16 cellular contexts compared by ENCODE assay signal in the genomic region with DNA sequence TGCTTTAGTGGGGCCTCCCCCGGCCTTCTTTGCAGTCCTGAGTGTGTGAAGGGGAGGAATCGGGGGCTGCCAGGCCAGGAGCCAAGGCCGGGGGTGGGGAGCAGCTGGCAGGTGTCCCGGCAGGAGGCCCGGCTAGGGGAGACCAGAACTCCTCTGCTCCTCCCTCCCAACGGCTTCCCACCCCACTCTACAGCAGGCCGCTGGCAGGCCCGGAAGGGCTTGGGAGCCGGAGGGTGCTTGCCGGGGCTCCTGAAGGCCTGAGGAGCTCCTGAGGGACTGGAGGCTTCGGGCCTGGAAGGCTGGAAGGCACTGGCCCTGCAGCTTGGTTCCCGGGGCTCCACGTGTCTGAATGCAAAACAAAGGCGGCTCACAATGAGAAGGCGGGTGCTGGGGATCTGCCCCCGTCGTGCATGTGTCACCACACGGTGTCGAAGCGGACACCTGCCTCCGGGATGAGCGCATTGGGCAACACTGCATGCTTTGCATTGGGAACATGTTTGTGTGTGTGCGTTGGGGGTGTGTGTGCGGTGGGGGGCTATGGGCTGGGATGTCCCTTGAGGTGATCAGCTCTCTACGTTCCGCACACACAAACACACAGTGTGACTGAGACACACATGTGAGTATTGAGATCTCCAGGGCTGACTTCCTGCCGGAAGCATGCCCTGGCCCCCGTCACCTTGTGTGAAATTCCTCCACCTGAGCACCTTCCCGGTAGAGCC. TPM values are rescaled to one million over a fixed set of nuclear protein-coding genes. Genes with fewer than 3 reads are reported as not detected.
A peak's percentile ranks its signal among the peaks of the same experiment; 100 is the strongest.
DNase-seq lines count a peak whose midpoint lies in the region; ATAC-seq and TF ChIP-seq lines count a peak whose summit lies in the region.
"Had no signal": no experiment of that assay in that cellular context is flagged by ENCODE, and none has a peak within 500 bp of the region (broad histone marks: within the 10 kb centered on the region; RNA-seq: fewer than 3 reads in every experiment).

No MANE protein-coding gene starts in this region.

- H3K36me3 ChIP-seq in ovary: no peaks in the 10 kb centered on the region
- no peaks in the 10 kb centered on the region for H3K36me3 ChIP-seq in sigmoid colon
- H3K36me3 ChIP-seq: heart left ventricle, left ventricle myocardium inferior had no signal

- TF ChIP-seq CTCF in MCF 10A (IDR thresholded peaks at IDR 0.05; ENCODE audit: unreplicated experiment) (no peak), ovary (IDR thresholded peaks at IDR 0.05) (no peak), sigmoid colon (IDR thresholded peaks at IDR 0.05) (no peak)

- H3K27ac ChIP-seq in ovary: no peak overlapping the region
- H3K27ac ChIP-seq in sigmoid colon: no peak overlapping the region
- H3K27ac ChIP-seq: 22Rv1, left ventricle myocardium inferior had no signal

- H3K4me3 ChIP-seq in ovary (no peak overlapping the region), sigmoid colon (no peak overlapping the region)
- H3K4me3 ChIP-seq: heart left ventricle, left ventricle myocardium inferior had no signal

- peak overlapping the region; percentile 35 for H3K27ac Mint-ChIP-seq in MCF 10A (ENCODE audit: low read depth, unreplicated experiment)
- H3K27ac Mint-ChIP-seq: activated CD8-positive, alpha-beta memory T cell treated with anti-CD3 and anti-CD28 coated beads, Interleukin-2, amount 10 ng/mL, durations not matched to agents 7 days and 5 days; activated naive CD4-positive, alpha-beta T cell treated with anti-CD3 and anti-CD28 coated beads for 36 hours had no signal

- intact Hi-C loops in MCF 10A (cut with micrococcal nuclease): no loop called here
- intact Hi-C loops in ovary (cut with DNase I): no loop called here
- intact Hi-C loops in sigmoid colon (cut with DNase I): no loop called here

- H3K9me3 Mint-ChIP-seq in MCF 10A (ENCODE audit: unreplicated experiment): no peaks in the 10 kb centered on the region
- H3K9me3 Mint-ChIP-seq: activated naive CD4-positive, alpha-beta T cell treated with anti-CD3 and anti-CD28 coated beads for 36 hours had no signal

- no TSS peak for BruUV-seq in MCF 10A (replicated peaks; lab: Mats Ljungman, UMichigan)

- CTCF ChIA-PET in MCF 10A (lab: Yijun Ruan, JAX): interaction anchor here (0.7 to 1.0 kb wide), 2 partner anchors 25 to 54 kb away, joined by 3 read pairs; no protein-coding TSS in a partner anchor

- 37 to 46% (median 40%) methylated on average over 29 of the region's 29 CpGs for WGBS in ovary, 3 donors
- WGBS in sigmoid colon, 2 donors: 72 to 74% methylated on average over 29 of the region's 29 CpGs

- POLR2A ChIA-PET in MCF 10A (lab: Yijun Ruan, JAX): interaction anchor here (0.7 to 2.1 kb wide), 7 partner anchors 8 to 63 kb away, joined by 3 to 13 read pairs (median 4); no protein-coding TSS in a partner anchor

- H3K27me3 Mint-ChIP-seq in MCF 10A (ENCODE audit: insufficient read depth, unreplicated experiment): no peaks in the 10 kb centered on the region

- no peaks in the 10 kb centered on the region for H3K36me3 Mint-ChIP-seq in MCF 10A (ENCODE audit: insufficient read depth, unreplicated experiment)
- H3K36me3 Mint-ChIP-seq: activated CD8-positive, alpha-beta memory T cell treated with anti-CD3 and anti-CD28 coated beads, Interleukin-2, amount 10 ng/mL, durations not matched to agents 7 days and 5 days had no signal

- TF ChIP-seq EP300 in ovary (IDR thresholded peaks at IDR 0.05): no peak
- TF ChIP-seq EP300 in sigmoid colon (IDR thresholded peaks at IDR 0.05): no peak

- H3K4me3 Mint-ChIP-seq in MCF 10A (ENCODE audit: unreplicated experiment): no peak overlapping the region
- H3K4me3 Mint-ChIP-seq: activated CD8-positive, alpha-beta memory T cell treated with anti-CD3 and anti-CD28 coated beads, Interleukin-2, amount 10 ng/mL, durations not matched to agents 7 days and 5 days; activated naive CD4-positive, alpha-beta T cell treated with anti-CD3 and anti-CD28 coated beads for 36 hours had no signal

- H3K27me3 ChIP-seq in ovary (no peaks in the 10 kb centered on the region), sigmoid colon (peaks cover 14 to 50% (median 19%) of the 10 kb centered on the region in 3 donors)

- TF ChIP-seq POLR2A in ovary (IDR thresholded peaks at IDR 0.05): no peak
- TF ChIP-seq POLR2A in sigmoid colon (IDR thresholded peaks at IDR 0.05): no peak

- H3K4me1 ChIP-seq in ovary (ENCODE audit: insufficient read depth) (peaks cover 10% of the 10 kb centered on the region), sigmoid colon (peaks cover 0 to 18% (median 13%) of the 10 kb centered on the region in 4 donors)

- H3K4me1 Mint-ChIP-seq in MCF 10A (ENCODE audit: insufficient read depth, unreplicated experiment): peaks cover 23% of the 10 kb centered on the region

- no peak for ATAC-seq in GM18858 (IDR thresholded peaks at IDR 0.05; ENCODE audit: unreplicated experiment)
- ATAC-seq: activated CD8-positive, alpha-beta memory T cell treated with anti-CD3 and anti-CD28 coated beads, Interleukin-2, amount 10 ng/mL, durations not matched to agents 7 days and 5 days had no signal

- H3K9me3 ChIP-seq in ovary: no peaks in the 10 kb centered on the region
- H3K9me3 ChIP-seq in sigmoid colon: no peaks in the 10 kb centered on the region
- H3K9me3 ChIP-seq: heart left ventricle, left ventricle myocardium inferior had no signal

- peak; percentile 26 for DNase-seq in DMS153 (lab: John Stamatoyannopoulos, UW)
- no peak for DNase-seq in DMS153 treated with DMSO at 0.1 percent for 48 hours (lab: John Stamatoyannopoulos, UW; ENCODE audit: unreplicated experiment)
- peak; percentile 90 for DNase-seq in NCI-H2171 (lab: John Stamatoyannopoulos, UW)
- peak; percentile 90 for DNase-seq in MCF 10A (ENCODE audit: unreplicated experiment)
- peak; percentile 30 to 77 (median 51) for DNase-seq in ovary
- no peak for DNase-seq in ureter (ENCODE audit: low spot score)
- no peak for DNase-seq in sigmoid colon
- DNase-seq: activated CD8-positive, alpha-beta memory T cell treated with anti-CD3 and anti-CD28 coated beads, Interleukin-2, amount 10 ng/mL, durations not matched to agents 7 days and 5 days; activated naive CD4-positive, alpha-beta T cell treated with anti-CD3 and anti-CD28 coated beads for 36 hours; caudate nucleus; NCI-H748 treated with DMSO at 0.1 percent for 48 hours; SIG-M5 had no signal

RNA-seq across cellular contexts. Expression of gene ANKRD9, which starts 30.9 kb away (rescaled TPM):
- 8.4 and 10.2 TPM in 2 replicates for total RNA-seq in MCF 10A (2022)
- total RNA-seq in ovary: 10 to 100 TPM; 13.7 to 48.1 (median 20.9) TPM
- 1 to 10 TPM; 2.2 to 6.7 TPM for polyA plus RNA-seq in ovary
- 11.5 TPM for total RNA-seq in ureter
- total RNA-seq in sigmoid colon: 10 to 100 TPM; 16.1 to 36.0 (median 23.4) TPM
- polyA plus RNA-seq in sigmoid colon: 10 to 100 TPM in 2 of 3 donors, 1 to 10 TPM in 1; 9.6 to 28.7 (median 16.4) TPM

RNA-seq across cellular contexts. Expression of gene RCOR1, which starts 52.0 kb away (rescaled TPM):
- 45.6 and 55.9 TPM in 2 replicates for total RNA-seq in MCF 10A (2022)
- total RNA-seq in ovary: 10 to 100 TPM in 6 of 7 donors, 1 to 10 TPM in 1; 8.1 to 22.3 (median 18.6) TPM
- polyA plus RNA-seq in ovary: 10 to 100 TPM in 1 of 2 donors, 1 to 10 TPM in 1; 7.2 to 17.2 TPM
- total RNA-seq in ureter: 21.9 TPM
- 10 to 100 TPM in 3 of 4 donors, 1 to 10 TPM in 1; 8.9 to 11.9 (median 11.8) TPM for total RNA-seq in sigmoid colon
- polyA plus RNA-seq in sigmoid colon: 10 to 100 TPM in 2 of 3 donors, 1 to 10 TPM in 1; 7.2 to 12.5 (median 10.6) TPM

Comparison
In these comparisons a context has a peak if more than half of its experiments do, and no peak if none do; other contexts are left out.
1. DNase-seq: peak in DMS153 (single experiment), NCI-H2171 (single experiment), MCF 10A (single experiment) and ovary (5 of 5); none in DMS153 treated with DMSO at 0.1 percent for 48 hours (single experiment), ureter (single experiment) and sigmoid colon (single experiment).